Comparison of ENCODE assay signal across 2 cellular contexts in genomic region chr2:193527146-193527545, GRCh38.
TF ChIP-seq lines count a peak whose summit lies in the region.

No MANE protein-coding gene starts in this region.

TF ChIP-seq in SK-N-SH, 30 proteins besides CTCF, POLR2A, EP300 and RAD21 (continued from another document):
- TF ChIP-seq USF2 (IDR thresholded peaks at IDR 0.05; ENCODE audit: borderline replicate concordance, low read depth, low read length) (no peak), MXI1 (IDR thresholded peaks at IDR 0.05; ENCODE audit: low read depth, low read length) (no peak), YY1 (IDR thresholded peaks at IDR 0.05; ENCODE audit: low read depth) (no peak), NRF1 (IDR thresholded peaks at IDR 0.05; ENCODE audit: low read depth, low read length) (no peak), GABPA (IDR thresholded peaks at IDR 0.05; ENCODE audit: low read depth) (no peak)

TF ChIP-seq in SK-N-SH treated with all-trans-retinoic acid at 6 μM for 48 hours, 23 proteins besides CTCF, POLR2A, EP300 and RAD21 (continued from another document):
- TF ChIP-seq, protein P1, sequence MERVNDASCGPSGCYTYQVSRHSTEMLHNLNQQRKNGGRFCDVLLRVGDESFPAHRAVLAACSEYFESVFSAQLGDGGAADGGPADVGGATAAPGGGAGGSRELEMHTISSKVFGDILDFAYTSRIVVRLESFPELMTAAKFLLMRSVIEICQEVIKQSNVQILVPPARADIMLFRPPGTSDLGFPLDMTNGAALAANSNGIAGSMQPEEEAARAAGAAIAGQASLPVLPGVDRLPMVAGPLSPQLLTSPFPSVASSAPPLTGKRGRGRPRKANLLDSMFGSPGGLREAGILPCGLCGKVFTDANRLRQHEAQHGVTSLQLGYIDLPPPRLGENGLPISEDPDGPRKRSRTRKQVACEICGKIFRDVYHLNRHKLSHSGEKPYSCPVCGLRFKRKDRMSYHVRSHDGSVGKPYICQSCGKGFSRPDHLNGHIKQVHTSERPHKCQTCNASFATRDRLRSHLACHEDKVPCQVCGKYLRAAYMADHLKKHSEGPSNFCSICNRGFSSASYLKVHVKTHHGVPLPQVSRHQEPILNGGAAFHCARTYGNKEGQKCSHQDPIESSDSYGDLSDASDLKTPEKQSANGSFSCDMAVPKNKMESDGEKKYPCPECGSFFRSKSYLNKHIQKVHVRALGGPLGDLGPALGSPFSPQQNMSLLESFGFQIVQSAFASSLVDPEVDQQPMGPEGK (CRISPR knock-in tag; IDR thresholded peaks at IDR 0.05; ENCODE audit: borderline replicate concordance): no peak
- TF ChIP-seq ZNF8 (CRISPR knock-in tag; IDR thresholded peaks at IDR 0.05) (no peak), GLIS3 (CRISPR knock-in tag; IDR thresholded peaks at IDR 0.05) (no peak)
TF ChIP-seq in SK-N-SH treated with all-trans-retinoic acid at 6 μM for 48 hours: peak in this region for 0.
